Comparison of ENCODE assay signal across 8 cellular contexts in genomic region chr5:134846641-134846960, GRCh38. TPM values are rescaled to one million over a fixed set of nuclear protein-coding genes. Genes with fewer than 3 reads are reported as not detected.
DNase-seq lines count a peak whose midpoint lies in the region; ATAC-seq and TF ChIP-seq lines count a peak whose summit lies in the region.

No MANE protein-coding gene starts in this region.

- DNase-seq in heart right ventricle (no peak), Right ventricle myocardium superior (no peak), NT2/D1 (ENCODE audit: low read depth, low spot score) (no peak), body of pancreas (no peak), right lobe of liver (no peak), suprapubic skin (ENCODE audit: low spot score in 2 of 2) (no peak), ureter (ENCODE audit: low spot score) (no peak)
- DNase-seq in effector CD8-positive, alpha-beta T cell (lab: John Stamatoyannopoulos, UW) = no peak

- H3K36me3 ChIP-seq in heart right ventricle (peaks cover 0 to 39% (median 0%) of the 10 kb centered on the region in 9 donors), NT2/D1 (ENCODE audit: insufficient read depth, insufficient read length, low read length) (peaks cover 28% of the 10 kb centered on the region), body of pancreas (replicated peaks in 1 of 2; ENCODE audit: insufficient read depth in 1 of 2, low read depth in 2 of 2) (no peaks in the 10 kb centered on the region), right lobe of liver (no peaks in the 10 kb centered on the region), suprapubic skin (peaks cover 4% of the 10 kb centered on the region)

- TF ChIP-seq CTCF in heart right ventricle (IDR thresholded peaks at IDR 0.05) (no peak), body of pancreas (IDR thresholded peaks at IDR 0.05) (no peak), right lobe of liver (IDR thresholded peaks at IDR 0.05) (no peak), suprapubic skin (IDR thresholded peaks at IDR 0.05) (no peak)

- TF ChIP-seq EP300 in suprapubic skin (IDR thresholded peaks at IDR 0.05) = no peak

- WGBS in heart right ventricle, 2 donors = 1% methylated on average over 11 of the region's 11 CpGs
- 0% methylated on average over 11 of the region's 11 CpGs for WGBS in body of pancreas, 2 donors
- WGBS in right lobe of liver (ENCODE audit: insufficient coverage, low coverage, low lambda C conversion rate, missing lambda C conversion rate) = 0% methylated on average over 11 of the region's 11 CpGs
- WGBS in suprapubic skin = under 1% methylated on average over 11 of the region's 11 CpGs

- H3K9ac ChIP-seq in NT2/D1 (ENCODE audit: insufficient read length, low read depth) = peak overlapping the region; percentile 92

- H3K27ac ChIP-seq in heart right ventricle (peak overlapping the region; percentile 89 to 99 (median 96)), body of pancreas (peak overlapping the region in 3 of 4 donors; percentile 89 to 97 (median 93)), right lobe of liver (peak overlapping the region; percentile 77 to 97 (median 93)), suprapubic skin (peak overlapping the region; percentile 94)

- peaks cover 14 to 56% (median 42%) of the 10 kb centered on the region in 9 donors for H3K4me1 ChIP-seq in heart right ventricle
- H3K4me1 ChIP-seq in NT2/D1 (ENCODE audit: insufficient read depth, insufficient read length) = no peaks in the 10 kb centered on the region
- peaks cover 39% of the 10 kb centered on the region for H3K4me1 ChIP-seq in body of pancreas
- peaks cover 0 to 42% (median 13%) of the 10 kb centered on the region in 4 donors for H3K4me1 ChIP-seq in right lobe of liver
- H3K4me1 ChIP-seq in suprapubic skin = peaks cover 37% of the 10 kb centered on the region

- H3K27me3 ChIP-seq in heart right ventricle (no peaks in the 10 kb centered on the region), NT2/D1 (ENCODE audit: insufficient read depth, insufficient read length) (no peaks in the 10 kb centered on the region), body of pancreas (no peaks in the 10 kb centered on the region), right lobe of liver (no peaks in the 10 kb centered on the region), suprapubic skin (no peaks in the 10 kb centered on the region)

- TF ChIP-seq POLR2A in body of pancreas (IDR thresholded peaks at IDR 0.05) (no peak), right lobe of liver (IDR thresholded peaks at IDR 0.05) (no peak), suprapubic skin (IDR thresholded peaks at IDR 0.05) (no peak)

- intact Hi-C loops in heart right ventricle (cut with DNase I) (loop anchor here in 7 of 10 donors (1.0 to 10.0 kb wide), 6 partner anchors 28 to 89 kb away; partner anchors contain the start of genes PCBD2 (in 5 of the 7), TXNDC15 (in 2 of the 7) and DDX46 (in 1 of the 7)), Right ventricle myocardium superior (cut with DNase I) (no loop called here), body of pancreas (cut with DNase I) (no loop called here), right lobe of liver (cut with DNase I) (no loop called here)

- peak overlapping the region; percentile 61 to 98 (median 77) for H3K4me3 ChIP-seq in heart right ventricle
- H3K4me3 ChIP-seq in NT2/D1 (ENCODE audit: insufficient read length, low read depth) = peak overlapping the region; percentile 72
- H3K4me3 ChIP-seq in body of pancreas = peak overlapping the region; percentile 86 to 88
- peak overlapping the region; percentile 68 to 97 (median 89) for H3K4me3 ChIP-seq in right lobe of liver
- peak overlapping the region; percentile 76 for H3K4me3 ChIP-seq in suprapubic skin

- H3K9me3 ChIP-seq in heart right ventricle = no peaks in the 10 kb centered on the region
- no peaks in the 10 kb centered on the region for H3K9me3 ChIP-seq in NT2/D1 (ENCODE audit: insufficient read depth, low read length)
- H3K9me3 ChIP-seq in body of pancreas = no peaks in the 10 kb centered on the region
- H3K9me3 ChIP-seq in right lobe of liver = no peaks in the 10 kb centered on the region
- H3K9me3 ChIP-seq in suprapubic skin = no peaks in the 10 kb centered on the region

- peak in 2 of 8 donors; percentile 10 to 13 for ATAC-seq in heart right ventricle
- ATAC-seq in Right ventricle myocardium superior (ENCODE audit: poor library complexity) = no peak
- no peak for ATAC-seq in body of pancreas
- peak in 1 of 4 donors; percentile 8 for ATAC-seq in right lobe of liver

RNA-seq across cellular contexts. Expression of gene C5orf24, which starts 0.8 kb away (rescaled TPM):
- total RNA-seq in heart right ventricle (10 to 100 TPM; 20.6 to 31.2 (median 23.5) TPM), Right ventricle myocardium superior (21.9 TPM), body of pancreas (10 to 100 TPM; 15.3 to 20.1 TPM), right lobe of liver (10 to 100 TPM; 19.0 to 41.8 (median 30.2) TPM), suprapubic skin (10 to 100 TPM; 32.2 to 47.3 (median 38.0) TPM), ureter (33.7 TPM)
- polyA plus RNA-seq in heart right ventricle = 10 to 100 TPM; 12.0 to 20.1 TPM

RNA-seq across cellular contexts. Expression of gene TXNDC15, which starts 27.6 kb away (rescaled TPM):
- total RNA-seq in heart right ventricle (10 to 100 TPM; 37.5 to 72.0 (median 51.1) TPM), Right ventricle myocardium superior (54.2 TPM), body of pancreas (10 to 100 TPM; 50.4 to 74.5 TPM), right lobe of liver (10 to 100 TPM; 20.8 to 30.9 (median 28.2) TPM), suprapubic skin (10 to 100 TPM; 31.9 to 74.4 (median 37.8) TPM), ureter (44.2 TPM)
- polyA plus RNA-seq in heart right ventricle = 10 to 100 TPM; 62.8 to 72.7 TPM

RNA-seq across cellular contexts. Expression of gene PCBD2, which starts 58.3 kb away (rescaled TPM):
- total RNA-seq in heart right ventricle (10 to 100 TPM; 15.9 to 36.4 (median 26.8) TPM), Right ventricle myocardium superior (28.9 TPM), body of pancreas (10 to 100 TPM in 1 of 2 donors, 1 to 10 TPM in 1; 9.9 to 15.8 TPM), right lobe of liver (10 to 100 TPM in 4 of 6 experiments, 1 to 10 TPM in 2; 4.9 to 11.9 (median 10.8) TPM), suprapubic skin (10 to 100 TPM in 1 of 4 donors, 1 to 10 TPM in 3; 8.2 to 13.4 (median 9.1) TPM), ureter (13.8 TPM)
- polyA plus RNA-seq in heart right ventricle = 1 to 10 TPM; 6.9 to 7.8 TPM

Comparison
In these comparisons a context has a peak if more than half of its experiments do, and no peak if none do; other contexts are left out.
1. intact Hi-C loops: an anchor here in heart right ventricle (1.0 to 10.0 kb wide); none called in Right ventricle myocardium superior, body of pancreas and right lobe of liver.